34 cellular contexts compared by ENCODE assay signal in genomic region chr20:15399781-15400180, GRCh38.
"Had no signal": no experiment of that assay in that cellular context is flagged by ENCODE, and none has a peak within 500 bp of the region (broad histone marks: within the 10 kb centered on the region; RNA-seq: fewer than 3 reads in every experiment).

No MANE protein-coding gene starts in this region.

- DNase-seq: activated CD4-positive, alpha-beta memory T cell treated with anti-CD3 and anti-CD28 coated beads for 36 hours; activated CD4-positive, alpha-beta T cell treated with anti-CD3 and anti-CD28 coated beads for 36 hours; activated CD4-positive, alpha-beta T cell treated with anti-CD3 and anti-CD28 coated beads, Interleukin-2, amount 10 ng/mL, durations not matched to agents 24 days and 14 days; activated CD4-positive, CD25-positive, alpha-beta regulatory T cell; activated CD4-positive, CD25-positive, alpha-beta regulatory T cell treated with anti-CD3 and anti-CD28 coated beads, Interleukin-2, amount 50 U/mL, for 72 hours; activated CD8-positive, alpha-beta memory T cell treated with anti-CD3 and anti-CD28 coated beads, Interleukin-2, amount 10 ng/mL, durations not matched to agents 7 days and 5 days; activated CD8-positive, alpha-beta memory T cell treated with anti-CD3 and anti-CD28 coated beads, Interleukin-2, amount 50 U/mL, for 4 hours; activated CD8-positive, alpha-beta T cell treated with anti-CD3 and anti-CD28 coated beads, Interleukin-2, amount 10 ng/mL, durations not matched to agents 7 days and 5 days; activated effector memory CD4-positive, alpha-beta T cell treated with anti-CD3 and anti-CD28 coated beads, Interleukin-2, amount 50 U/mL, for 16 hours; activated naive CD4-positive, alpha-beta T cell treated with anti-CD3 and anti-CD28 coated beads for 36 hours; activated naive CD8-positive, alpha-beta T cell treated with anti-CD3 and anti-CD28 coated beads for 36 hours; activated naive CD8-positive, alpha-beta T cell treated with anti-CD3 and anti-CD28 coated beads, Interleukin-2, amount 50 U/mL, for 24 hours; activated T-cell treated with anti-CD3 and anti-CD28 coated beads, Interleukin-2, amount 50 U/mL, for 1 hour; activated T-cell treated with anti-CD3 and anti-CD28 coated beads, Interleukin-2, amount 50 U/mL, for 48 hours; adrenal gland; amygdala; aorta; body of pancreas; caudate nucleus; cortex of kidney; dermis blood vessel endothelial cell; effector CD4-positive, alpha-beta T cell; effector memory CD8-positive, alpha-beta T cell; erythroblast; foreskin keratinocyte; T-helper 1 cell; T-helper 17 cell; T1000 had no signal

- H3K4me3 ChIP-seq: adrenal gland, body of pancreas, esophagus muscularis mucosa, gastroesophageal sphincter had no signal

- H3K4me1 ChIP-seq: adrenal gland, body of pancreas, esophagus muscularis mucosa, gastroesophageal sphincter had no signal

- ATAC-seq: activated CD4-positive, alpha-beta T cell treated with anti-CD3 and anti-CD28 coated beads for 36 hours; activated CD8-positive, alpha-beta memory T cell treated with anti-CD3 and anti-CD28 coated beads, Interleukin-2, amount 10 ng/mL, durations not matched to agents 7 days and 5 days; activated CD8-positive, alpha-beta T cell treated with anti-CD3 and anti-CD28 coated beads, Interleukin-2, amount 10 ng/mL, durations not matched to agents 7 days and 5 days; activated naive CD8-positive, alpha-beta T cell treated with anti-CD3 and anti-CD28 coated beads, Interleukin-2, amount 50 U/mL, for 24 hours; body of pancreas; effector memory CD8-positive, alpha-beta T cell; foreskin keratinocyte; gastroesophageal sphincter; T-helper 17 cell had no signal

- H3K27me3 Mint-ChIP-seq: activated CD4-positive, alpha-beta memory T cell treated with anti-CD3 and anti-CD28 coated beads for 36 hours; activated CD4-positive, alpha-beta T cell treated with anti-CD3 and anti-CD28 coated beads for 36 hours; activated CD4-positive, alpha-beta T cell treated with anti-CD3 and anti-CD28 coated beads, Interleukin-2, amount 10 ng/mL, durations not matched to agents 24 days and 14 days; activated CD8-positive, alpha-beta memory T cell treated with anti-CD3 and anti-CD28 coated beads, Interleukin-2, amount 10 ng/mL, durations not matched to agents 7 days and 5 days; activated naive CD4-positive, alpha-beta T cell treated with anti-CD3 and anti-CD28 coated beads, Interleukin-2, amount 50 U/mL, for 24 hours; activated naive CD8-positive, alpha-beta T cell treated with anti-CD3 and anti-CD28 coated beads for 36 hours; activated naive CD8-positive, alpha-beta T cell treated with anti-CD3 and anti-CD28 coated beads, Interleukin-2, amount 50 U/mL, for 24 hours; effector memory CD8-positive, alpha-beta T cell; T-helper 17 cell had no signal

- H3K27ac Mint-ChIP-seq: activated CD4-positive, alpha-beta memory T cell treated with anti-CD3 and anti-CD28 coated beads for 36 hours; activated CD4-positive, alpha-beta T cell treated with anti-CD3 and anti-CD28 coated beads for 36 hours; activated CD4-positive, alpha-beta T cell treated with anti-CD3 and anti-CD28 coated beads, Interleukin-2, amount 10 ng/mL, durations not matched to agents 24 days and 14 days; activated CD8-positive, alpha-beta memory T cell treated with anti-CD3 and anti-CD28 coated beads, Interleukin-2, amount 10 ng/mL, durations not matched to agents 7 days and 5 days; activated CD8-positive, alpha-beta T cell treated with anti-CD3 and anti-CD28 coated beads, Interleukin-2, amount 10 ng/mL, durations not matched to agents 7 days and 5 days; activated naive CD4-positive, alpha-beta T cell treated with anti-CD3 and anti-CD28 coated beads for 36 hours; activated naive CD4-positive, alpha-beta T cell treated with anti-CD3 and anti-CD28 coated beads, Interleukin-2, amount 50 U/mL, for 24 hours; activated naive CD8-positive, alpha-beta T cell treated with anti-CD3 and anti-CD28 coated beads for 36 hours; activated naive CD8-positive, alpha-beta T cell treated with anti-CD3 and anti-CD28 coated beads, Interleukin-2, amount 50 U/mL, for 24 hours; activated T-helper 1 cell treated with anti-CD3 and anti-CD28 coated beads, Interleukin-12 subunit alpha, Interleukin-12 subunit beta, Interleukin-2, Interleukin-4 antibody, amounts not matched to agents 30 ng/mL and 10 ng/mL and 1 ng/mL, durations not matched to agents 14 hours and 24 hours and 36 hours; activated T-helper 2 cell treated with anti-CD3 and anti-CD28 coated beads, Interferon-gamma antibody, Interleukin-2, Interleukin-4, amounts not matched to agents 10 μg/mL and 5 μg/mL and 100 μg/mL, durations not matched to agents 14 hours and 24 hours and 36 hours; effector memory CD8-positive, alpha-beta T cell; T-helper 17 cell; T-helper 2 cell treated with Interferon-gamma antibody and Interleukin-4, amounts not matched to agents 5 μg/mL and 100 μg/mL, for 36 hours had no signal

- H3K36me3 Mint-ChIP-seq: activated CD4-positive, alpha-beta memory T cell treated with anti-CD3 and anti-CD28 coated beads for 36 hours; activated CD8-positive, alpha-beta memory T cell treated with anti-CD3 and anti-CD28 coated beads, Interleukin-2, amount 10 ng/mL, durations not matched to agents 7 days and 5 days; activated naive CD4-positive, alpha-beta T cell treated with anti-CD3 and anti-CD28 coated beads, Interleukin-2, amount 50 U/mL, for 24 hours; activated naive CD8-positive, alpha-beta T cell treated with anti-CD3 and anti-CD28 coated beads for 36 hours had no signal

- H3K4me1 Mint-ChIP-seq: activated CD4-positive, alpha-beta T cell treated with anti-CD3 and anti-CD28 coated beads for 36 hours; activated CD4-positive, alpha-beta T cell treated with anti-CD3 and anti-CD28 coated beads, Interleukin-2, amount 10 ng/mL, durations not matched to agents 24 days and 14 days; activated CD8-positive, alpha-beta memory T cell treated with anti-CD3 and anti-CD28 coated beads, Interleukin-2, amount 10 ng/mL, durations not matched to agents 7 days and 5 days; activated naive CD4-positive, alpha-beta T cell treated with anti-CD3 and anti-CD28 coated beads, Interleukin-2, amount 50 U/mL, for 24 hours; activated naive CD8-positive, alpha-beta T cell treated with anti-CD3 and anti-CD28 coated beads for 36 hours; activated naive CD8-positive, alpha-beta T cell treated with anti-CD3 and anti-CD28 coated beads, Interleukin-2, amount 50 U/mL, for 24 hours; T-helper 17 cell had no signal

- H3K9me3 ChIP-seq: adrenal gland, body of pancreas had no signal

- H3K27ac ChIP-seq: adrenal gland, body of pancreas, esophagus muscularis mucosa, foreskin keratinocyte, gastroesophageal sphincter had no signal

- H3K4me3 Mint-ChIP-seq: activated CD4-positive, alpha-beta memory T cell treated with anti-CD3 and anti-CD28 coated beads for 36 hours; activated CD4-positive, alpha-beta T cell treated with anti-CD3 and anti-CD28 coated beads for 36 hours; activated CD4-positive, alpha-beta T cell treated with anti-CD3 and anti-CD28 coated beads, Interleukin-2, amount 10 ng/mL, durations not matched to agents 24 days and 14 days; activated CD8-positive, alpha-beta memory T cell treated with anti-CD3 and anti-CD28 coated beads, Interleukin-2, amount 10 ng/mL, durations not matched to agents 7 days and 5 days; activated CD8-positive, alpha-beta T cell treated with anti-CD3 and anti-CD28 coated beads, Interleukin-2, amount 10 ng/mL, durations not matched to agents 7 days and 5 days; activated naive CD4-positive, alpha-beta T cell treated with anti-CD3 and anti-CD28 coated beads for 36 hours; activated naive CD4-positive, alpha-beta T cell treated with anti-CD3 and anti-CD28 coated beads, Interleukin-2, amount 50 U/mL, for 24 hours; activated naive CD8-positive, alpha-beta T cell treated with anti-CD3 and anti-CD28 coated beads for 36 hours; activated naive CD8-positive, alpha-beta T cell treated with anti-CD3 and anti-CD28 coated beads, Interleukin-2, amount 50 U/mL, for 24 hours; activated T-helper 1 cell treated with anti-CD3 and anti-CD28 coated beads, Interleukin-12 subunit alpha, Interleukin-12 subunit beta, Interleukin-2, Interleukin-4 antibody, amounts not matched to agents 30 ng/mL and 10 ng/mL and 1 ng/mL, durations not matched to agents 14 hours and 24 hours and 36 hours; effector memory CD8-positive, alpha-beta T cell; T-helper 17 cell; T-helper 2 cell treated with Interferon-gamma antibody and Interleukin-4, amounts not matched to agents 5 μg/mL and 100 μg/mL, for 36 hours had no signal

- H3K36me3 ChIP-seq: adrenal gland, esophagus muscularis mucosa, gastroesophageal sphincter had no signal

- H3K27me3 ChIP-seq: adrenal gland, body of pancreas, esophagus muscularis mucosa, foreskin keratinocyte, gastroesophageal sphincter had no signal
